25 cellular contexts compared by ENCODE assay signal in genomic region chr6:110116258-110116657, GRCh38.
A peak's percentile ranks its signal among the peaks of the same experiment; 100 is the strongest.
DNase-seq lines count a peak whose midpoint lies in the region; ATAC-seq, FAIRE-seq and TF ChIP-seq lines count a peak whose summit lies in the region.
"Had no signal": no experiment of that assay in that cellular context is flagged by ENCODE, and none has a peak within 500 bp of the region (broad histone marks: within the 10 kb centered on the region; RNA-seq: fewer than 3 reads in every experiment).

No MANE protein-coding gene starts in this region.

- CTCF ChIA-PET in activated CD4-positive, alpha-beta memory T cell treated with anti-CD3 and anti-CD28 coated beads, Interleukin-2, amount 10 ng/mL, durations not matched to agents 7 days and 5 days (lab: Charles Lee), result no interaction called here

- H3K36me3 ChIP-seq in GM23338 (ENCODE audit: insufficient read depth) (no peaks in the 10 kb centered on the region), bronchial epithelial cell (ENCODE audit: control insufficient read depth, insufficient read depth, low read length) (no peaks in the 10 kb centered on the region), left lung (no peaks in the 10 kb centered on the region), thyroid gland (no peaks in the 10 kb centered on the region), GM23248 (ENCODE audit: low read depth) (peaks cover under 1% of the 10 kb centered on the region; the same call in 1 of the 2 replicates)
- H3K36me3 ChIP-seq: MG63 had no signal

- no peak for TF ChIP-seq POLR2A in thyroid gland (IDR thresholded peaks at IDR 0.05)

- H3K4me3 Mint-ChIP-seq in GM23338, result no peak overlapping the region
- H3K4me3 Mint-ChIP-seq in activated CD4-positive, alpha-beta memory T cell treated with anti-CD3 and anti-CD28 coated beads, Interleukin-2, amount 10 ng/mL, durations not matched to agents 7 days and 5 days, result no peak overlapping the region

- H3K27me3 Mint-ChIP-seq in GM23338 (ENCODE audit: insufficient read depth, low read depth, poor library complexity), result no peaks in the 10 kb centered on the region
- H3K27me3 Mint-ChIP-seq in activated CD4-positive, alpha-beta memory T cell treated with anti-CD3 and anti-CD28 coated beads, Interleukin-2, amount 10 ng/mL, durations not matched to agents 7 days and 5 days, result peaks cover 14% of the 10 kb centered on the region

- H3K4me3 ChIP-seq in GM23338 (no peak overlapping the region), bronchial epithelial cell (ENCODE audit: low read depth, low read length) (no peak overlapping the region), left lung (no peak overlapping the region), thyroid gland (replicated peaks in 1 of 3) (no peak overlapping the region), GM23248 (no peak overlapping the region)
- H3K4me3 ChIP-seq: BLaER1, MG63 had no signal

- peaks cover 29% of the 10 kb centered on the region for H3K36me3 Mint-ChIP-seq in GM23338 (ENCODE audit: low read depth)
- no peaks in the 10 kb centered on the region for H3K36me3 Mint-ChIP-seq in activated CD4-positive, alpha-beta memory T cell treated with anti-CD3 and anti-CD28 coated beads, Interleukin-2, amount 10 ng/mL, durations not matched to agents 7 days and 5 days (ENCODE audit: low read depth)
- H3K36me3 Mint-ChIP-seq: CD4-positive, CD25-positive, alpha-beta regulatory T cell had no signal

- H3K9me2 ChIP-seq in GM23338 (ENCODE audit: insufficient read depth), result no peaks in the 10 kb centered on the region
- no peaks in the 10 kb centered on the region for H3K9me2 ChIP-seq in GM23248 (ENCODE audit: insufficient read depth)

- TF ChIP-seq CTCF in GM23338 (conservative IDR thresholded peaks at IDR 0.05; ENCODE audit: low read depth in 2 of 2), result no peak
- TF ChIP-seq CTCF in bronchial epithelial cell (IDR thresholded peaks at IDR 0.05; ENCODE audit: insufficient read depth, low read length, severe bottlenecking), result no peak
- TF ChIP-seq CTCF in left lung (IDR thresholded peaks at IDR 0.05), result no peak
- no peak for TF ChIP-seq CTCF in thyroid gland (IDR thresholded peaks at IDR 0.05)

- no peak for FAIRE-seq in bronchial epithelial cell (lab: Jason Lieb, UNC)
- FAIRE-seq: A204.1, GM12891, H1, HTR-8/SVneo had no signal

- 52% methylated on average over 8 of the region's 8 CpGs for WGBS in thyroid gland, 2 donors
- 97 to 99% methylated on average over 8 of the region's 8 CpGs for WGBS in GM23248 (ENCODE audit: low coverage in 1 of 2, low lambda C conversion rate in 2 of 2, missing lambda C conversion rate in 2 of 2), 2 experiments

- H3K4me1 Mint-ChIP-seq in GM23338, result peaks cover 16% of the 10 kb centered on the region
- H3K4me1 Mint-ChIP-seq in activated CD4-positive, alpha-beta memory T cell treated with anti-CD3 and anti-CD28 coated beads, Interleukin-2, amount 10 ng/mL, durations not matched to agents 7 days and 5 days, result no peaks in the 10 kb centered on the region
- H3K4me1 Mint-ChIP-seq: CD4-positive, CD25-positive, alpha-beta regulatory T cell had no signal

- H3F3A ChIP-seq in GM23338 (replicated peaks; ENCODE audit: low read depth), result no peaks in the 10 kb centered on the region
- no peaks in the 10 kb centered on the region for H3F3A ChIP-seq in GM23248 (ENCODE audit: insufficient read depth)

- H3K9me3 ChIP-seq in left lung (peaks cover 0 to 3% of the 10 kb centered on the region in 2 donors), thyroid gland (no peaks in the 10 kb centered on the region), GM23248 (ENCODE audit: low read depth) (no peaks in the 10 kb centered on the region)

- no peak overlapping the region for H3K9ac ChIP-seq in GM23248
- H3K9ac ChIP-seq: BLaER1 had no signal

- H3K27me3 ChIP-seq in GM23338 (ENCODE audit: insufficient read depth) (no peaks in the 10 kb centered on the region), bronchial epithelial cell (ENCODE audit: control insufficient read depth, insufficient read depth, low read length) (no peaks in the 10 kb centered on the region), left lung (peaks cover 0 to 18% of the 10 kb centered on the region in 2 donors), thyroid gland (no peaks in the 10 kb centered on the region), GM23248 (replicated peaks; ENCODE audit: insufficient read depth) (no peaks in the 10 kb centered on the region)
- H3K27me3 ChIP-seq: BLaER1, MG63 had no signal

- intact Hi-C loops in left lung (cut with DNase I), result no loop called here
- intact Hi-C loops in thyroid gland (cut with DNase I), result no loop called here

- peaks cover 5% of the 10 kb centered on the region for H3K9me3 Mint-ChIP-seq in GM23338
- H3K9me3 Mint-ChIP-seq in activated CD4-positive, alpha-beta memory T cell treated with anti-CD3 and anti-CD28 coated beads, Interleukin-2, amount 10 ng/mL, durations not matched to agents 7 days and 5 days, result no peaks in the 10 kb centered on the region

- H3K4me1 ChIP-seq in GM23338 (ENCODE audit: insufficient read depth) (peaks cover 3% of the 10 kb centered on the region; the same call in 1 of the 2 replicates), left lung (no peaks in the 10 kb centered on the region), thyroid gland (no peaks in the 10 kb centered on the region), GM23248 (ENCODE audit: insufficient read depth) (no peaks in the 10 kb centered on the region)
- H3K4me1 ChIP-seq: BLaER1 had no signal

- H3K79me2 ChIP-seq in GM23338 (replicated peaks; ENCODE audit: insufficient read depth), result peaks cover 24% of the 10 kb centered on the region
- peaks cover 9% of the 10 kb centered on the region; the same call in 1 of the 2 replicates for H3K79me2 ChIP-seq in GM23248 (ENCODE audit: insufficient read depth)

- 0 out of 2 replicates have a peak, but pooled peaks cover 3% of the 10 kb centered on the region for H4K20me1 ChIP-seq in GM23338 (replicated peaks; ENCODE audit: insufficient read depth)
- 0 out of 2 replicates have a peak, but pooled peaks cover 4% of the 10 kb centered on the region for H4K20me1 ChIP-seq in GM23248 (ENCODE audit: insufficient read depth)

- no peak overlapping the region for H3K27ac ChIP-seq in GM23338 (ENCODE audit: low read depth)
- no peak overlapping the region for H3K27ac ChIP-seq in left lung
- H3K27ac ChIP-seq in thyroid gland, result no peak overlapping the region
- H3K27ac ChIP-seq in GM23248, result no peak overlapping the region
- H3K27ac ChIP-seq: BLaER1, RWPE1 had no signal

- in situ Hi-C loops in GM23248 (cut with MboI), result no loop called here

- no peak overlapping the region for H2AFZ ChIP-seq in GM23338
- no peak overlapping the region for H2AFZ ChIP-seq in GM23248

- H3K27ac Mint-ChIP-seq in GM23338, result no peak overlapping the region
- no peak overlapping the region for H3K27ac Mint-ChIP-seq in activated CD4-positive, alpha-beta memory T cell treated with anti-CD3 and anti-CD28 coated beads, Interleukin-2, amount 10 ng/mL, durations not matched to agents 7 days and 5 days
- H3K27ac Mint-ChIP-seq: CD4-positive, CD25-positive, alpha-beta regulatory T cell had no signal

- H3K4me2 ChIP-seq in GM23338 (peak overlapping the region; percentile 52), GM23248 (ENCODE audit: unreplicated experiment) (no peak overlapping the region)
- H3K4me2 ChIP-seq: BLaER1 had no signal

- DNase-seq in GM23338 (ENCODE audit: low spot score) (peak; percentile 40), bronchial epithelial cell (ENCODE audit: low read depth) (peak; percentile 65), left lung (peak in 1 of 2 donors; percentile 51), thyroid gland (peak; percentile 12 to 17), GM23248 (no peak)
- no peak for DNase-seq in activated CD4-positive, alpha-beta memory T cell treated with anti-CD3 and anti-CD28 coated beads, Interleukin-2, amount 10 ng/mL, durations not matched to agents 7 days and 5 days
- DNase-seq: CD4-positive, CD25-positive, alpha-beta regulatory T cell; DMS79; EL; GF-D8; HCEC 1CT; KG1; MG63; NCI-H2029; NCI-H446 treated with DMSO at 0.1 percent for 48 hours; NCI-H69; SHP77 had no signal

- ATAC-seq in GM23338, result peak; percentile 77
- ATAC-seq in left lung, result peak; percentile 41
- ATAC-seq in SK-N-SH treated with all-trans-retinoic acid at 6 μM for 48 hours, result no peak
- ATAC-seq: Panc1 had no signal

- POLR2A ChIA-PET in activated CD4-positive, alpha-beta memory T cell treated with anti-CD3 and anti-CD28 coated beads, Interleukin-2, amount 10 ng/mL, durations not matched to agents 7 days and 5 days (lab: Charles Lee), result no interaction called here

TF ChIP-seq in GM23338, 12 proteins besides CTCF, POLR2A, EP300 and RAD21:
- TF ChIP-seq CREB1 (CRISPR knock-in tag; IDR thresholded peaks at IDR 0.05; ENCODE audit: low read depth) (no peak), STAT1 (IDR thresholded peaks at IDR 0.05; ENCODE audit: unreplicated experiment) (no peak)

TF ChIP-seq in SK-N-SH treated with all-trans-retinoic acid at 6 μM for 48 hours, 23 proteins besides CTCF, POLR2A, EP300 and RAD21 (continues in another document):
- no peak for TF ChIP-seq CSRNP3 (CRISPR knock-in tag; IDR thresholded peaks at IDR 0.05)
- no peak for TF ChIP-seq ESRRG (CRISPR knock-in tag; IDR thresholded peaks at IDR 0.05)
- TF ChIP-seq, protein P1, sequence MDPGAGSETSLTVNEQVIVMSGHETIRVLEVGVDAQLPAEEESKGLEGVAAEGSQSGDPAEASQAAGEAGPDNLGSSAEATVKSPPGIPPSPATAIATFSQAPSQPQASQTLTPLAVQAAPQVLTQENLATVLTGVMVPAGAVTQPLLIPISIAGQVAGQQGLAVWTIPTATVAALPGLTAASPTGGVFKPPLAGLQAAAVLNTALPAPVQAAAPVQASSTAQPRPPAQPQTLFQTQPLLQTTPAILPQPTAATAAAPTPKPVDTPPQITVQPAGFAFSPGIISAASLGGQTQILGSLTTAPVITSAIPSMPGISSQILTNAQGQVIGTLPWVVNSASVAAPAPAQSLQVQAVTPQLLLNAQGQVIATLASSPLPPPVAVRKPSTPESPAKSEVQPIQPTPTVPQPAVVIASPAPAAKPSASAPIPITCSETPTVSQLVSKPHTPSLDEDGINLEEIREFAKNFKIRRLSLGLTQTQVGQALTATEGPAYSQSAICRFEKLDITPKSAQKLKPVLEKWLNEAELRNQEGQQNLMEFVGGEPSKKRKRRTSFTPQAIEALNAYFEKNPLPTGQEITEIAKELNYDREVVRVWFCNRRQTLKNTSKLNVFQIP (CRISPR knock-in tag; IDR thresholded peaks at IDR 0.05; ENCODE audit: borderline replicate concordance, low read depth), result no peak
- TF ChIP-seq ISL1 (CRISPR knock-in tag; IDR thresholded peaks at IDR 0.05), result no peak

Comparison
In these comparisons a context has a peak if more than half of its experiments do, and no peak if none do; other contexts are left out.
1. DNase-seq: peak in GM23338 (single experiment), bronchial epithelial cell (single experiment) and thyroid gland (2 of 2); none in activated CD4-positive, alpha-beta memory T cell treated with anti-CD3 and anti-CD28 coated beads, Interleukin-2, amount 10 ng/mL, durations not matched to agents 7 days and 5 days (single experiment) and GM23248 (single experiment).